Comparison of ENCODE assay signal across 8 cellular contexts in the genomic region with DNA sequence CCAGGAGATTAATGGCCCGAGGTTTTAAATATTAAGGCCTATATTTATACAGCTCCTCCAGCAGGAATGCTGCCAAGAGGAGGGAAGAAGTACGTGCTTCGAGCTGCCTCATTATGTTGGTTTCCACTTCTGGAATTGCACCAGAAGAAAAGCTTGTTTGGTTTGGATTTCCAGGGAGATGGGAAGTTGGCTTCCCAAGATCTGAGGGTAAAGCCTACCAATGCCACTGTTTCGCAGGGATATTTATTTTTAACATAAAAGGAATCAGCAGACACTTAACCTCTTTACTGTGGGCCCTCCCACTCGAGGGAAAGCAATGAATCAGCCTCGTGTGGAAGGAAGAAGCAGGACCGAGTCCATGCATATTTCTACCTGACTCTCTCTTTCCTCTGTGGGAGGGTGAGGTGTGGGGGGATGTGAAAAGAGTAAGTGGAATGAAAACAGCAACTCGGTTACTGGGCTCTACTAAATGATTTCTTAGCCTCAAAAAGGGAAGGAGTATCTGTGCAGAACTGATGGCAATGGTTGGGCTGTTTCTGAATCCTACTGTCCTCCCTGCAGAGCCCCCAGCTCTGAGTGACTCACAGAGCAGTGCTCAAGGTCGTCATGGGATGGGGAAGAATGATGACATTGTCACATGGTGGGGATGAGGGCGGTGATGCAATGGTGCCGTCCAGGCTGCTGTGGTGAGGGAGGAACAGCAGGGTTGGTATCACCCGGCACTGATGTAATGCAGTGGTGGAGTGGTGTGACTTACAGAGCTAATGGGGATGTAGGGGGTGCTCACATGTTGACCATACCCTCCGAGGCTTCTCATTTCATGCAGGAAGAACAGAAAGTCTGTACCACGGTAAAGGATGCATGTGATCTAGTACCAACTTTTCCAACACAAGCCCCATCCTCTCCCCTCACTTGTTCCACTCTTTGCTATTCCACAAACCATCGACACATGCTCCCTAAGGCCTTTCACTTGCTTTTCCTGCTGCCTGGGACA.
DNase-seq lines count a peak whose midpoint lies in the region; ATAC-seq and TF ChIP-seq lines count a peak whose summit lies in the region.

No MANE protein-coding gene starts in this region.

- no peaks in the 10 kb centered on the region for H3K36me3 ChIP-seq in vagina

- peaks cover 15 to 20% of the 10 kb centered on the region in 2 donors for H3K4me1 Mint-ChIP-seq in natural killer cell treated with Interleukin-12 subunit alpha and Interleukin-12 subunit beta and Interleukin-15 and Interleukin-18, amount 100 ng/mL, for 72 hours (ENCODE audit: low read depth in 2 of 2)
- peaks cover 13 to 21% of the 10 kb centered on the region in 2 donors for H3K4me1 Mint-ChIP-seq in natural killer cell

- no peak for TF ChIP-seq POLR2A in vagina (IDR thresholded peaks at IDR 0.05)

- H3K27me3 Mint-ChIP-seq in natural killer cell treated with Interleukin-12 subunit alpha and Interleukin-12 subunit beta and Interleukin-15 and Interleukin-18, amount 100 ng/mL, for 72 hours, result peaks cover 0 to 3% of the 10 kb centered on the region in 2 donors
- H3K27me3 Mint-ChIP-seq in natural killer cell (ENCODE audit: low read depth in 2 of 2), result no peaks in the 10 kb centered on the region

- H3K9me3 Mint-ChIP-seq in natural killer cell treated with Interleukin-12 subunit alpha and Interleukin-12 subunit beta and Interleukin-15 and Interleukin-18, amount 100 ng/mL, for 72 hours, result no peaks in the 10 kb centered on the region
- no peaks in the 10 kb centered on the region for H3K9me3 Mint-ChIP-seq in natural killer cell

- DNase-seq in natural killer cell treated with Interleukin-12 subunit alpha and Interleukin-12 subunit beta and Interleukin-15 and Interleukin-18, amount 100 ng/mL, for 72 hours (ENCODE audit: low spot score), result no peak
- no peak for DNase-seq in natural killer cell
- DNase-seq in astrocyte of the hippocampus (ENCODE audit: low read depth, low spot score), result peak; percentile 83
- DNase-seq in medulla oblongata (ENCODE audit: extremely low spot score), result peak; percentile 22
- no peak for DNase-seq in vagina (ENCODE audit: extremely low spot score in 2 of 2)
- no peak for DNase-seq in NCI-H1092 treated with DMSO at 0.1 percent for 48 hours (lab: John Stamatoyannopoulos, UW)
- no peak for DNase-seq in germinal center (ENCODE audit: low spot score)

- H3K4me3 Mint-ChIP-seq in natural killer cell treated with Interleukin-12 subunit alpha and Interleukin-12 subunit beta and Interleukin-15 and Interleukin-18, amount 100 ng/mL, for 72 hours, result no peak overlapping the region
- H3K4me3 Mint-ChIP-seq in natural killer cell, result no peak overlapping the region

- H3K27ac Mint-ChIP-seq in natural killer cell treated with Interleukin-12 subunit alpha and Interleukin-12 subunit beta and Interleukin-15 and Interleukin-18, amount 100 ng/mL, for 72 hours, result no peak overlapping the region
- H3K27ac Mint-ChIP-seq in natural killer cell, result no peak overlapping the region

- ATAC-seq in natural killer cell treated with Interleukin-12 subunit alpha and Interleukin-12 subunit beta and Interleukin-15 and Interleukin-18, amount 100 ng/mL, for 72 hours, result peak; percentile 56 to 58
- no peak for ATAC-seq in natural killer cell
- ATAC-seq in GM19395 (IDR thresholded peaks at IDR 0.05; ENCODE audit: unreplicated experiment), result no peak

- H3K4me3 ChIP-seq in vagina, result no peak overlapping the region

- no peaks in the 10 kb centered on the region for H3K36me3 Mint-ChIP-seq in natural killer cell treated with Interleukin-12 subunit alpha and Interleukin-12 subunit beta and Interleukin-15 and Interleukin-18, amount 100 ng/mL, for 72 hours
- no peaks in the 10 kb centered on the region for H3K36me3 Mint-ChIP-seq in natural killer cell

- peak overlapping the region; percentile 39 for H3K27ac ChIP-seq in vagina

- TF ChIP-seq CTCF in natural killer cell (IDR thresholded peaks at IDR 0.05), result no peak
- TF ChIP-seq CTCF in vagina (IDR thresholded peaks at IDR 0.05), result no peak

- no peaks in the 10 kb centered on the region for H3K9me3 ChIP-seq in vagina

- H3K27me3 ChIP-seq in vagina, result no peaks in the 10 kb centered on the region

- peaks cover 13% of the 10 kb centered on the region for H3K4me1 ChIP-seq in vagina

- intact Hi-C loops in natural killer cell (cut with micrococcal nuclease), result no loop called here
- intact Hi-C loops in vagina (cut with DNase I), result no loop called here

Comparison
In these comparisons a context has a peak if more than half of its experiments do, and no peak if none do; other contexts are left out.
1. ATAC-seq: peak in natural killer cell treated with Interleukin-12 subunit alpha and Interleukin-12 subunit beta and Interleukin-15 and Interleukin-18, amount 100 ng/mL, for 72 hours (2 of 2); none in natural killer cell (0 of 3) and GM19395 (single experiment).
2. DNase-seq: peak in astrocyte of the hippocampus (single experiment) and medulla oblongata (single experiment); none in natural killer cell treated with Interleukin-12 subunit alpha and Interleukin-12 subunit beta and Interleukin-15 and Interleukin-18, amount 100 ng/mL, for 72 hours (single experiment), natural killer cell (single experiment), vagina (0 of 2), NCI-H1092 treated with DMSO at 0.1 percent for 48 hours (single experiment) and germinal center (single experiment).